Comparison of ENCODE assay signal across 1 cellular context in the genomic region with DNA sequence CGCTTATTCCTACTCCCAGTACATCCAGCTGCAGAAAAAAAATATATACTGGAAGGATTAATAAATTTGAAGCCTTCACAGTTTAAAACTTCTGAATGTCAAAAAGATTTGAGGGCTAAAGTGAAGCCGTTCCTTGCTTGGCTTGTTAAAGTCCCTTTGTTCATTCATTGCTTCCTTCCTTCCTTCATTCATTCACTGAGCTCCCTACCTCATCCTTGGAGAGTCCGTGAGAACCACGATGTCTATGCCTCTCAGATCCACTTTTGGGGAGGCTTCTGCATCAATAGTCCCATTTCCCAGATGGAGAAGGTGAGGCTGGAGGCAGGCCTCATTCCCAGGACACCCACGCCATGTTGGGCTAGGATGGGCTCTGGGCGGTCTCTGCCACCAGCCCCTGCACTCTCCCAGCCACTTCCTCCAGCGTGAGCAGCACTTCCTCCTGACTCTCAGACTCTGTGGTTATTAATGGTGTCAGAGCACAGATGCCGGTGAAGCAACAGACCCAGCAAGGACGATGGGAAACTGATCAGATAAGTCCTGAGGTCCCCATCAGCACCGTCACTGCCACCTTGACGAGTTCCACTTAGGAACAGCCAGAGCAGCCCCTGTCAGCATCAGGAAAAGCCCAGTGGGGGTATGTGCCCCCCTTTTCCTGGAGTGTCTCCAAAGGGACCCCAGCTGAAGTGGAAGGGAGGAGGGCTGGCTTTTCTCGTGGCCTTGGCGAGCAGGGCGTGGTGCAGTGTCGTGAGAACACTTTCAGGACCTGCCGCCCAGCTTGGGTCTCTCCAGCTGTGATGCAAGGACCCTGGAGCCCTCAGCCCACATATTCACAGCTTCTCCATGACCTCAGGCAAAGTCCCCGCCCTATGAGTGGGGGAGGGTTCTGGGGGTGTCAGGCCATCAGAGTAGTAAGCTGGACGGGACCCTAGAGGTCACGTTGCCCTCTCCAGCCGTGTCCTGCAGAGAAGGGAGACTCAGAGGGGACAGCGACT.
TF ChIP-seq lines count a peak whose summit lies in the region.

No MANE protein-coding gene starts in this region.

TF ChIP-seq in GM12878, 131 proteins besides CTCF, POLR2A, EP300 and RAD21 (continued from another document and continues in another):
- TF ChIP-seq REST (IDR thresholded peaks at IDR 0.05; ENCODE audit: low read depth, low read length), result no peak
- TF ChIP-seq IKZF2 (IDR thresholded peaks at IDR 0.05), result peak; percentile 70 to 74
- TF ChIP-seq NRF1 (conservative IDR thresholded peaks at IDR 0.05; ENCODE audit: low read depth, low read length), result no peak
- TF ChIP-seq CBFB (IDR thresholded peaks at IDR 0.05; ENCODE audit: low read depth), result peak; percentile 74
- TF ChIP-seq, protein P1, sequence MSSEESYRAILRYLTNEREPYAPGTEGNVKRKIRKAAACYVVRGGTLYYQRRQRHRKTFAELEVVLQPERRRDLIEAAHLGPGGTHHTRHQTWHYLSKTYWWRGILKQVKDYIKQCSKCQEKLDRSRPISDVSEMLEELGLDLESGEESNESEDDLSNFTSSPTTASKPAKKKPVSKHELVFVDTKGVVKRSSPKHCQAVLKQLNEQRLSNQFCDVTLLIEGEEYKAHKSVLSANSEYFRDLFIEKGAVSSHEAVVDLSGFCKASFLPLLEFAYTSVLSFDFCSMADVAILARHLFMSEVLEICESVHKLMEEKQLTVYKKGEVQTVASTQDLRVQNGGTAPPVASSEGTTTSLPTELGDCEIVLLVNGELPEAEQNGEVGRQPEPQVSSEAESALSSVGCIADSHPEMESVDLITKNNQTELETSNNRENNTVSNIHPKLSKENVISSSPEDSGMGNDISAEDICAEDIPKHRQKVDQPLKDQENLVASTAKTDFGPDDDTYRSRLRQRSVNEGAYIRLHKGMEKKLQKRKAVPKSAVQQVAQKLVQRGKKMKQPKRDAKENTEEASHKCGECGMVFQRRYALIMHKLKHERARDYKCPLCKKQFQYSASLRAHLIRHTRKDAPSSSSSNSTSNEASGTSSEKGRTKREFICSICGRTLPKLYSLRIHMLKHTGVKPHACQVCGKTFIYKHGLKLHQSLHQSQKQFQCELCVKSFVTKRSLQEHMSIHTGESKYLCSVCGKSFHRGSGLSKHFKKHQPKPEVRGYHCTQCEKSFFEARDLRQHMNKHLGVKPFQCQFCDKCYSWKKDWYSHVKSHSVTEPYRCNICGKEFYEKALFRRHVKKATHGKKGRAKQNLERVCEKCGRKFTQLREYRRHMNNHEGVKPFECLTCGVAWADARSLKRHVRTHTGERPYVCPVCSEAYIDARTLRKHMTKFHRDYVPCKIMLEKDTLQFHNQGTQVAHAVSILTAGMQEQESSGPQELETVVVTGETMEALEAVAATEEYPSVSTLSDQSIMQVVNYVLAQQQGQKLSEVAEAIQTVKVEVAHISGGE (CRISPR knock-in tag; IDR thresholded peaks at IDR 0.05), result 0 out of 2 replicates have a peak, but pooled peaks have one; percentile 5
- peak in 1 of 2 experiments; percentile 90; a peak in 2 of 4 replicates for TF ChIP-seq ETV6 (conservative IDR thresholded peaks at IDR 0.05 in 1 of 2, IDR thresholded peaks at IDR 0.05 in 1 of 2; ENCODE audit: borderline replicate concordance in 1 of 2, low read depth in 1 of 2)
- no peak for TF ChIP-seq RBBP5 (conservative IDR thresholded peaks at IDR 0.05)
- TF ChIP-seq JUND (IDR thresholded peaks at IDR 0.05; ENCODE audit: low read depth, low read length), result no peak
- TF ChIP-seq CBX3 (IDR thresholded peaks at IDR 0.05; ENCODE audit: borderline replicate concordance, low read depth), result no peak
- peak; percentile 35 for TF ChIP-seq SMAD5 (IDR thresholded peaks at IDR 0.05; ENCODE audit: low read depth)
- TF ChIP-seq CHD1 (IDR thresholded peaks at IDR 0.05; ENCODE audit: low read depth, low read length), result 0 out of 2 replicates have a peak, but pooled peaks have one; percentile 35
- TF ChIP-seq BCL11A (IDR thresholded peaks at IDR 0.05; ENCODE audit: low read depth, low read length), result no peak
- no peak for TF ChIP-seq IRF4 (IDR thresholded peaks at IDR 0.05; ENCODE audit: low read depth, low read length)
- TF ChIP-seq SPI1 (IDR thresholded peaks at IDR 0.05; ENCODE audit: borderline replicate concordance, insufficient read depth, low read depth, low read length), result peak; percentile 94
- 0 out of 2 replicates have a peak, but pooled peaks have one; percentile 32 for TF ChIP-seq ZBED1 (IDR thresholded peaks at IDR 0.05; ENCODE audit: borderline replicate concordance)
- no peak for TF ChIP-seq ELK1 (IDR thresholded peaks at IDR 0.05; ENCODE audit: low read depth, low read length)
- TF ChIP-seq RELB (IDR thresholded peaks at IDR 0.05; ENCODE audit: low read depth), result no peak; the same call in 1 of the 2 replicates
- TF ChIP-seq POLR2AphosphoS2 (IDR thresholded peaks at IDR 0.05; ENCODE audit: low read depth, low read length), result no peak
- TF ChIP-seq CREB1 (IDR thresholded peaks at IDR 0.05; ENCODE audit: low read depth), result no peak
- no peak for TF ChIP-seq NR2C2 (IDR thresholded peaks at IDR 0.05; ENCODE audit: borderline replicate concordance, control insufficient read depth, insufficient read length, low read depth)
- peak in 1 of 2 experiments; percentile 46; a peak in 1 of 4 replicates for TF ChIP-seq BHLHE40 (IDR thresholded peaks at IDR 0.05; ENCODE audit: borderline replicate concordance in 1 of 2, low read depth in 2 of 2, low read length in 1 of 2)
- TF ChIP-seq, protein P2, sequence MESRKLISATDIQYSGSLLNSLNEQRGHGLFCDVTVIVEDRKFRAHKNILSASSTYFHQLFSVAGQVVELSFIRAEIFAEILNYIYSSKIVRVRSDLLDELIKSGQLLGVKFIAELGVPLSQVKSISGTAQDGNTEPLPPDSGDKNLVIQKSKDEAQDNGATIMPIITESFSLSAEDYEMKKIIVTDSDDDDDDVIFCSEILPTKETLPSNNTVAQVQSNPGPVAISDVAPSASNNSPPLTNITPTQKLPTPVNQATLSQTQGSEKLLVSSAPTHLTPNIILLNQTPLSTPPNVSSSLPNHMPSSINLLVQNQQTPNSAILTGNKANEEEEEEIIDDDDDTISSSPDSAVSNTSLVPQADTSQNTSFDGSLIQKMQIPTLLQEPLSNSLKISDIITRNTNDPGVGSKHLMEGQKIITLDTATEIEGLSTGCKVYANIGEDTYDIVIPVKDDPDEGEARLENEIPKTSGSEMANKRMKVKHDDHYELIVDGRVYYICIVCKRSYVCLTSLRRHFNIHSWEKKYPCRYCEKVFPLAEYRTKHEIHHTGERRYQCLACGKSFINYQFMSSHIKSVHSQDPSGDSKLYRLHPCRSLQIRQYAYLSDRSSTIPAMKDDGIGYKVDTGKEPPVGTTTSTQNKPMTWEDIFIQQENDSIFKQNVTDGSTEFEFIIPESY (IDR thresholded peaks at IDR 0.05), result no peak
- no peak for TF ChIP-seq KDM1A (IDR thresholded peaks at IDR 0.05; ENCODE audit: borderline replicate concordance)
- TF ChIP-seq EGR1 (IDR thresholded peaks at IDR 0.05; ENCODE audit: borderline replicate concordance in 1 of 2, low read depth in 2 of 2, low read length in 2 of 2), result peak in 1 of 2 experiments; percentile 65; a peak in 2 of 3 replicates
- no peak for TF ChIP-seq SUZ12 (IDR thresholded peaks at IDR 0.05; ENCODE audit: unreplicated experiment)
- TF ChIP-seq TAF1 (IDR thresholded peaks at IDR 0.05; ENCODE audit: borderline replicate concordance, low read depth, low read length), result peak; percentile 57; the same call in 1 of the 2 replicates
- no peak for TF ChIP-seq USF2 (IDR thresholded peaks at IDR 0.05; ENCODE audit: borderline replicate concordance, low read depth, low read length)
- no peak for TF ChIP-seq STAT3 (IDR thresholded peaks at IDR 0.05; ENCODE audit: low read depth, low read length)
- TF ChIP-seq NKRF (conservative IDR thresholded peaks at IDR 0.05), result no peak
- TF ChIP-seq TCF3 (IDR thresholded peaks at IDR 0.05; ENCODE audit: borderline replicate concordance, insufficient read depth, low read depth, low read length), result no peak
- no peak for TF ChIP-seq GABPA (IDR thresholded peaks at IDR 0.05; ENCODE audit: low read depth)
- TF ChIP-seq TARDBP (IDR thresholded peaks at IDR 0.05; ENCODE audit: borderline replicate concordance), result no peak
- TF ChIP-seq PAX5 (IDR thresholded peaks at IDR 0.05; ENCODE audit: borderline replicate concordance, low read depth, low read length), result 0 out of 2 replicates have a peak, but pooled peaks have one; percentile 53
